In the genomic region with DNA sequence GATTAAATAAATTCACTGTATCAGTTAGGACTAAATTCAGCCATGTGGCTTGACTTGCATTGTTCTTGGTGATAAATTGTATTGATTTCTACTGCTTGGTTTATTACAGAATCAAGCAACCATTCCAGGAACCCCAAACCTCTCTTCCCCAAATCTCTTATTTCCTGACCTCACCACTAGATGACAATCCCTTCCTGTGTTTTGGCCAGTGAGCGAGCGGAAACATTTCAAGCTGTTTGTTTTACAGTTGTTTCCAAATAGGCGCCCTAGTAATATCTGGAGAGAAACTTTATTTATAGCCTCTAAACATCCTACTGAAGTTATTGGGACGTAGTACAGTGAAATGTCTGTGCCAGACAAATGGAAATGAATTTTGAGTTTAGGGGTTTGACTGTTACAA, we compare ENCODE assay signal across 13 cellular contexts.
DNase-seq lines count a peak whose midpoint lies in the region; ATAC-seq, FAIRE-seq and TF ChIP-seq lines count a peak whose summit lies in the region.
"Had no signal": no experiment of that assay in that cellular context is flagged by ENCODE, and none has a peak within 500 bp of the region (broad histone marks: within the 10 kb centered on the region; RNA-seq: fewer than 3 reads in every experiment).

No MANE protein-coding gene starts in this region.

- ATAC-seq in GM21515 (IDR thresholded peaks at IDR 0.05; ENCODE audit: unreplicated experiment): no peak
- no peak for ATAC-seq in GM21528 (IDR thresholded peaks at IDR 0.05; ENCODE audit: low FRiP score, unreplicated experiment)
- ATAC-seq: natural killer cell had no signal

- H3K4ac ChIP-seq in mesenchymal stem cell (ENCODE audit: low read depth in 1 of 2, low read length in 2 of 2): no peak overlapping the region

- no peak overlapping the region for H3K18ac ChIP-seq in mesenchymal stem cell (ENCODE audit: low read depth in 1 of 2, low read length in 2 of 2)

- H2BK120ac ChIP-seq in mesenchymal stem cell (ENCODE audit: low read depth, low read length): no peak overlapping the region

- in situ Hi-C loops in astrocyte of the spinal cord (cut with HindIII; ENCODE audit: low sequenced_read_pairs): no loop called here

- DNase-seq in NCI-H1694 (lab: John Stamatoyannopoulos, UW) (peak; percentile 20), NCI-H1694 treated with DMSO at 0.1 percent for 48 hours (lab: John Stamatoyannopoulos, UW) (no peak), HCEC 1CT (peak; percentile 60), astrocyte of the spinal cord (ENCODE audit: low read depth, low spot score) (peak; percentile 7), mesenchymal stem cell (peak; percentile 21), urothelium cell line (ENCODE audit: low spot score) (no peak)
- DNase-seq: H7; natural killer cell; NK-92 treated with Interleukin-12 subunit alpha and Interleukin-12 subunit beta, amount 100 ng/mL, for 24 hours had no signal

- FAIRE-seq in urothelium cell line (lab: Jason Lieb, UNC): no peak
- FAIRE-seq: A204.1, G401.6 had no signal

- no peaks in the 10 kb centered on the region for H3K9me3 ChIP-seq in mesenchymal stem cell (ENCODE audit: control insufficient read depth, low read length)

- peaks cover 2% of the 10 kb centered on the region for H3K4me1 ChIP-seq in mesenchymal stem cell (ENCODE audit: control insufficient read depth, insufficient read depth, low read depth, low read length)

- H2AFZ ChIP-seq in mesenchymal stem cell (ENCODE audit: low read depth, low read length): no peak overlapping the region

- H4K8ac ChIP-seq in mesenchymal stem cell (ENCODE audit: low read length): no peak overlapping the region

- H3K27me3 ChIP-seq in mesenchymal stem cell (ENCODE audit: control insufficient read depth in 1 of 2, insufficient read depth in 1 of 2, low read length in 2 of 2): no peaks in the 10 kb centered on the region

- H3K79me1 ChIP-seq in mesenchymal stem cell (replicated peaks; ENCODE audit: low read length, poor library complexity, severe bottlenecking): no peaks in the 10 kb centered on the region

- no peak overlapping the region for H2BK12ac ChIP-seq in mesenchymal stem cell (ENCODE audit: low read length in 2 of 2)

- no peak overlapping the region for H3K23ac ChIP-seq in mesenchymal stem cell (ENCODE audit: low read length in 2 of 2)

- TF ChIP-seq CTCF in astrocyte of the spinal cord (IDR thresholded peaks at IDR 0.05; ENCODE audit: low read depth, low read length): peak; percentile 35

- WGBS in mesenchymal stem cell: 74% methylated on average over 3 of the region's 4 CpGs

- no peak overlapping the region for H2AK5ac ChIP-seq in mesenchymal stem cell (ENCODE audit: low read length, severe bottlenecking)

- no peak overlapping the region for H3K27ac ChIP-seq in mesenchymal stem cell (ENCODE audit: low read length, poor library complexity, severe bottlenecking)

- H3K9ac ChIP-seq in mesenchymal stem cell (ENCODE audit: low read length): no peak overlapping the region

- no peak overlapping the region for H3K4me2 ChIP-seq in mesenchymal stem cell (ENCODE audit: low read length, poor library complexity, severe bottlenecking)

- no peak overlapping the region for H2BK15ac ChIP-seq in mesenchymal stem cell (ENCODE audit: low read depth, poor library complexity, severe bottlenecking)

- H3K36me3 ChIP-seq in mesenchymal stem cell (ENCODE audit: control insufficient read depth in 1 of 2, insufficient read depth in 2 of 2, low read depth in 1 of 2, low read length in 2 of 2): no peaks in the 10 kb centered on the region

- H4K91ac ChIP-seq in mesenchymal stem cell (ENCODE audit: low read length): no peak overlapping the region

- no peak overlapping the region for H3K14ac ChIP-seq in mesenchymal stem cell (ENCODE audit: low read length in 2 of 2)

- H3K4me3 ChIP-seq in astrocyte of the spinal cord (ENCODE audit: low read depth, low read length): no peak overlapping the region
- no peak overlapping the region for H3K4me3 ChIP-seq in mesenchymal stem cell (ENCODE audit: insufficient read depth in 1 of 2, low read depth in 1 of 2, low read length in 2 of 2)

- H2BK5ac ChIP-seq in mesenchymal stem cell (ENCODE audit: low read depth, low read length, poor library complexity, severe bottlenecking): no peak overlapping the region

Comparison
In these comparisons a context has a peak if more than half of its experiments do, and no peak if none do; other contexts are left out.
1. DNase-seq: peak in NCI-H1694 (single experiment), HCEC 1CT (single experiment), astrocyte of the spinal cord (single experiment) and mesenchymal stem cell (single experiment); none in NCI-H1694 treated with DMSO at 0.1 percent for 48 hours (single experiment) and urothelium cell line (single experiment).